25 cellular contexts compared by ENCODE assay signal in genomic region chr7:50474382-50475155, GRCh38. TPM values are rescaled to one million over a fixed set of nuclear protein-coding genes. Genes with fewer than 3 reads are reported as not detected.
DNase-seq lines count a peak whose midpoint lies in the region; ATAC-seq and TF ChIP-seq lines count a peak whose summit lies in the region.
"Had no signal": no experiment of that assay in that cellular context is flagged by ENCODE, and none has a peak within 500 bp of the region (broad histone marks: within the 10 kb centered on the region; RNA-seq: fewer than 3 reads in every experiment).

No MANE protein-coding gene starts in this region.

- H3K27ac ChIP-seq in mammary epithelial cell (ENCODE audit: insufficient read depth, low read depth, low read length): no peak overlapping the region
- H3K27ac ChIP-seq: BLaER1 treated with 17β-estradiol and CSF1 and Interleukin-3, amounts not matched to agents 10 nM and 100 nM; KMS-11; right atrium auricular region; SJSA1 had no signal

- BruUV-seq in MCF 10A (replicated peaks; lab: Mats Ljungman, UMichigan): no TSS peak
- BruUV-seq in mammary epithelial cell (replicated peaks; lab: Mats Ljungman, UMichigan): no TSS peak

- H3K4me3 Mint-ChIP-seq in MCF 10A (ENCODE audit: unreplicated experiment): no peak overlapping the region
- no peak overlapping the region for H3K4me3 Mint-ChIP-seq in activated T-helper 17 cell treated with anti-CD3 and anti-CD28 coated beads, Interleukin-2, amount 50 U/mL, for 72 hours
- no peak overlapping the region for H3K4me3 Mint-ChIP-seq in stimulated activated effector memory CD8-positive, alpha-beta T cell treated with anti-CD3 and anti-CD28 coated beads, Interleukin-12 subunit alpha, Interleukin-12 subunit beta, amount 100 ng/mL, for 72 hours
- H3K4me3 Mint-ChIP-seq: activated CD4-positive, alpha-beta memory T cell treated with anti-CD3 and anti-CD28 coated beads for 36 hours; activated naive CD8-positive, alpha-beta T cell; dendritic cell treated with granulocyte-macrophage colony-stimulating factor and Interleukin-4, amounts not matched to agents 40 ng/mL and 50 ng/mL, for 4 days; natural killer cell treated with Interleukin-12 subunit alpha and Interleukin-12 subunit beta and Interleukin-15 and Interleukin-18, amount 100 ng/mL, for 72 hours; stimulated activated memory B cell treated with anti-CD40 and anti-IgM and Interleukin-4, amounts not matched to agents 10 μg/mL and 1 μg/mL and 100 μg/mL, for 72 hours; T-cell had no signal

- dilution Hi-C loops in mammary epithelial cell (cut with HindIII; ENCODE audit: low sequenced_read_pairs): loop anchor here (5.0 kb wide), 1 partner anchor 203 kb away; no protein-coding TSS in a partner anchor

- H3K36me3 ChIP-seq in mammary epithelial cell (ENCODE audit: insufficient read depth, low read length): no peaks in the 10 kb centered on the region
- H3K36me3 ChIP-seq: BLaER1 treated with 17β-estradiol and CSF1 and Interleukin-3, amounts not matched to agents 10 nM and 100 nM; right atrium auricular region; SJSA1 had no signal

- no peak overlapping the region for H3K9ac ChIP-seq in mammary epithelial cell (ENCODE audit: insufficient read depth, low read length)
- H3K9ac ChIP-seq: BLaER1 treated with 17β-estradiol and CSF1 and Interleukin-3, amounts not matched to agents 10 nM and 100 nM; KMS-11 had no signal

- H3K27me3 ChIP-seq in mammary epithelial cell (ENCODE audit: insufficient read depth, low read length): peaks cover 2% of the 10 kb centered on the region
- H3K27me3 ChIP-seq: BLaER1 treated with 17β-estradiol and CSF1 and Interleukin-3, amounts not matched to agents 10 nM and 100 nM; right atrium auricular region; SJSA1 had no signal

- CTCF ChIA-PET in MCF 10A (lab: Yijun Ruan, JAX) (interaction anchor here (0.7 to 12.1 kb wide), 12 partner anchors 11 to 1179 kb away, joined by 3 to 187 read pairs (median 4); no protein-coding TSS in a partner anchor), mammary epithelial cell (lab: Charles Lee; ENCODE audit: low non-redundant PET) (no interaction called here)

- H3K9me3 ChIP-seq in mammary epithelial cell (replicated peaks; ENCODE audit: insufficient read depth, low read length): no peaks in the 10 kb centered on the region
- H3K9me3 ChIP-seq: BLaER1 treated with 17β-estradiol and CSF1 and Interleukin-3, amounts not matched to agents 10 nM and 100 nM; right atrium auricular region; SJSA1 had no signal

- H3K36me3 Mint-ChIP-seq in MCF 10A (ENCODE audit: insufficient read depth, unreplicated experiment): no peaks in the 10 kb centered on the region
- H3K36me3 Mint-ChIP-seq in activated T-helper 17 cell treated with anti-CD3 and anti-CD28 coated beads, Interleukin-2, amount 50 U/mL, for 72 hours (ENCODE audit: low read depth): no peaks in the 10 kb centered on the region
- no peaks in the 10 kb centered on the region for H3K36me3 Mint-ChIP-seq in stimulated activated effector memory CD8-positive, alpha-beta T cell treated with anti-CD3 and anti-CD28 coated beads, Interleukin-12 subunit alpha, Interleukin-12 subunit beta, amount 100 ng/mL, for 72 hours
- H3K36me3 Mint-ChIP-seq: activated CD4-positive, alpha-beta memory T cell treated with anti-CD3 and anti-CD28 coated beads for 36 hours; activated naive CD8-positive, alpha-beta T cell; natural killer cell treated with Interleukin-12 subunit alpha and Interleukin-12 subunit beta and Interleukin-15 and Interleukin-18, amount 100 ng/mL, for 72 hours; stimulated activated memory B cell treated with anti-CD40 and anti-IgM and Interleukin-4, amounts not matched to agents 10 μg/mL and 1 μg/mL and 100 μg/mL, for 72 hours; T-cell had no signal

- 18% methylated on average over 8 of the region's 8 CpGs for WGBS in mammary epithelial cell (ENCODE audit: low coverage, missing lambda C conversion rate)

- intact Hi-C loops in MCF 10A (cut with micrococcal nuclease) (no loop called here), mammary epithelial cell (cut with micrococcal nuclease) (no loop called here)

- H3K79me2 ChIP-seq in mammary epithelial cell (ENCODE audit: insufficient read depth, low read length): no peaks in the 10 kb centered on the region

- POLR2A ChIA-PET in MCF 10A (lab: Yijun Ruan, JAX): interaction anchor here (0.9 to 2.2 kb wide), 3 partner anchors 13 to 160 kb away, joined by 3 to 8 read pairs (median 5); no protein-coding TSS in a partner anchor

- no peak overlapping the region for H3K4me3 ChIP-seq in mammary epithelial cell (replicated peaks in 1 of 3; ENCODE audit: insufficient read depth in 1 of 3, low read depth in 2 of 3, low read length in 3 of 3)
- H3K4me3 ChIP-seq: BLaER1 treated with 17β-estradiol and CSF1 and Interleukin-3, amounts not matched to agents 10 nM and 100 nM; right atrium auricular region; SJSA1 had no signal

- TF ChIP-seq CTCF in MCF 10A (IDR thresholded peaks at IDR 0.05; ENCODE audit: unreplicated experiment): no peak
- no peak for TF ChIP-seq CTCF in mammary epithelial cell (conservative IDR thresholded peaks at IDR 0.05 in 1 of 2, IDR thresholded peaks at IDR 0.05 in 1 of 2; ENCODE audit: extremely low read depth in 1 of 2, insufficient read depth in 1 of 2, low read depth in 1 of 2, low read length in 2 of 2)

- H3K4me1 Mint-ChIP-seq in MCF 10A (ENCODE audit: insufficient read depth, unreplicated experiment): peaks cover 13% of the 10 kb centered on the region
- no peaks in the 10 kb centered on the region for H3K4me1 Mint-ChIP-seq in activated T-helper 17 cell treated with anti-CD3 and anti-CD28 coated beads, Interleukin-2, amount 50 U/mL, for 72 hours
- peaks cover 5% of the 10 kb centered on the region for H3K4me1 Mint-ChIP-seq in stimulated activated effector memory CD8-positive, alpha-beta T cell treated with anti-CD3 and anti-CD28 coated beads, Interleukin-12 subunit alpha, Interleukin-12 subunit beta, amount 100 ng/mL, for 72 hours
- H3K4me1 Mint-ChIP-seq: stimulated activated memory B cell treated with anti-CD40 and anti-IgM and Interleukin-4, amounts not matched to agents 10 μg/mL and 1 μg/mL and 100 μg/mL, for 72 hours; T-cell had no signal

- H4K20me1 ChIP-seq in mammary epithelial cell (ENCODE audit: insufficient read depth, low read length): no peaks in the 10 kb centered on the region
- H4K20me1 ChIP-seq: BLaER1 treated with 17β-estradiol and CSF1 and Interleukin-3, amounts not matched to agents 10 nM and 100 nM had no signal

- ATAC-seq in activated T-helper 17 cell treated with anti-CD3 and anti-CD28 coated beads, Interleukin-2, amount 50 U/mL, for 72 hours (replicated peaks): peak; percentile 42
- peak; percentile 92 for ATAC-seq in left lobe of liver
- ATAC-seq in stimulated activated effector memory CD8-positive, alpha-beta T cell treated with anti-CD3 and anti-CD28 coated beads, Interleukin-12 subunit alpha, Interleukin-12 subunit beta, amount 100 ng/mL, for 72 hours: no peak
- no peak for ATAC-seq in GM19035 (IDR thresholded peaks at IDR 0.05; ENCODE audit: unreplicated experiment)
- ATAC-seq: HCT116; stimulated activated memory B cell treated with anti-CD40 and anti-IgM and Interleukin-4, amounts not matched to agents 10 μg/mL and 1 μg/mL and 100 μg/mL, for 72 hours had no signal

- H3K9me3 Mint-ChIP-seq in MCF 10A (ENCODE audit: unreplicated experiment): no peaks in the 10 kb centered on the region
- H3K9me3 Mint-ChIP-seq in activated T-helper 17 cell treated with anti-CD3 and anti-CD28 coated beads, Interleukin-2, amount 50 U/mL, for 72 hours: no peaks in the 10 kb centered on the region
- no peaks in the 10 kb centered on the region for H3K9me3 Mint-ChIP-seq in stimulated activated effector memory CD8-positive, alpha-beta T cell treated with anti-CD3 and anti-CD28 coated beads, Interleukin-12 subunit alpha, Interleukin-12 subunit beta, amount 100 ng/mL, for 72 hours
- H3K9me3 Mint-ChIP-seq: activated CD4-positive, alpha-beta memory T cell treated with anti-CD3 and anti-CD28 coated beads for 36 hours; dendritic cell treated with granulocyte-macrophage colony-stimulating factor and Interleukin-4, amounts not matched to agents 40 ng/mL and 50 ng/mL, for 4 days; natural killer cell treated with Interleukin-12 subunit alpha and Interleukin-12 subunit beta and Interleukin-15 and Interleukin-18, amount 100 ng/mL, for 72 hours; stimulated activated memory B cell treated with anti-CD40 and anti-IgM and Interleukin-4, amounts not matched to agents 10 μg/mL and 1 μg/mL and 100 μg/mL, for 72 hours; T-cell had no signal

- in situ Hi-C loops in mammary epithelial cell (cut with MboI; ENCODE audit: low sequenced_read_pairs in 2 of 2): loop anchor here in 1 of 2 donors (25.0 kb wide), 1 partner anchor 663 kb away; no protein-coding TSS in a partner anchor

- DNase-seq in MCF 10A (ENCODE audit: unreplicated experiment) (peak; percentile 77), mammary epithelial cell (no peak), left lobe of liver (ENCODE audit: low spot score) (peak; percentile 52), Kasumi-1 (lab: John Stamatoyannopoulos, UW) (no peak)
- DNase-seq in stimulated activated effector memory CD8-positive, alpha-beta T cell treated with anti-CD3 and anti-CD28 coated beads, Interleukin-12 subunit alpha, Interleukin-12 subunit beta, amount 100 ng/mL, for 72 hours (ENCODE audit: low spot score in 2 of 2): peak in 1 of 2 donors; percentile 33
- DNase-seq in activated CD8-positive, alpha-beta memory T cell treated with anti-CD3 and anti-CD28 coated beads, Interleukin-2, amount 50 U/mL, for 48 hours: no peak
- DNase-seq: DND-41; islet precursor cell; midbrain; NCI-H1436; NCI-H524; stimulated activated CD4-positive, alpha-beta T cell treated with anti-CD3 and anti-CD28 coated beads, Interleukin-4, amount 100 ng/mL, for 24 hours; T-cell had no signal

- no peak overlapping the region for H3K4me2 ChIP-seq in mammary epithelial cell (ENCODE audit: insufficient read depth, low read depth, low read length)
- H3K4me2 ChIP-seq: BLaER1 treated with 17β-estradiol and CSF1 and Interleukin-3, amounts not matched to agents 10 nM and 100 nM; KMS-11 had no signal

- peak overlapping the region; percentile 88 for H3K27ac Mint-ChIP-seq in MCF 10A (ENCODE audit: low read depth, unreplicated experiment)
- H3K27ac Mint-ChIP-seq in activated T-helper 17 cell treated with anti-CD3 and anti-CD28 coated beads, Interleukin-2, amount 50 U/mL, for 72 hours: no peak overlapping the region
- H3K27ac Mint-ChIP-seq in stimulated activated effector memory CD8-positive, alpha-beta T cell treated with anti-CD3 and anti-CD28 coated beads, Interleukin-12 subunit alpha, Interleukin-12 subunit beta, amount 100 ng/mL, for 72 hours: peak overlapping the region; percentile 32
- H3K27ac Mint-ChIP-seq: activated CD4-positive, alpha-beta memory T cell treated with anti-CD3 and anti-CD28 coated beads for 36 hours; activated naive CD8-positive, alpha-beta T cell; dendritic cell treated with granulocyte-macrophage colony-stimulating factor and Interleukin-4, amounts not matched to agents 40 ng/mL and 50 ng/mL, for 4 days; natural killer cell treated with Interleukin-12 subunit alpha and Interleukin-12 subunit beta and Interleukin-15 and Interleukin-18, amount 100 ng/mL, for 72 hours; stimulated activated memory B cell treated with anti-CD40 and anti-IgM and Interleukin-4, amounts not matched to agents 10 μg/mL and 1 μg/mL and 100 μg/mL, for 72 hours; T-cell had no signal

- H3K27me3 Mint-ChIP-seq in MCF 10A (ENCODE audit: insufficient read depth, unreplicated experiment): no peaks in the 10 kb centered on the region
- no peaks in the 10 kb centered on the region for H3K27me3 Mint-ChIP-seq in activated T-helper 17 cell treated with anti-CD3 and anti-CD28 coated beads, Interleukin-2, amount 50 U/mL, for 72 hours
- H3K27me3 Mint-ChIP-seq: activated CD4-positive, alpha-beta memory T cell treated with anti-CD3 and anti-CD28 coated beads for 36 hours; dendritic cell treated with granulocyte-macrophage colony-stimulating factor and Interleukin-4, amounts not matched to agents 40 ng/mL and 50 ng/mL, for 4 days had no signal

- no peaks in the 10 kb centered on the region for H3K4me1 ChIP-seq in mammary epithelial cell (ENCODE audit: insufficient read depth, low read length)
- H3K4me1 ChIP-seq: right atrium auricular region, SJSA1 had no signal

- H2AFZ ChIP-seq in mammary epithelial cell (ENCODE audit: low read depth, low read length): no peak overlapping the region

RNA-seq across cellular contexts. Expression of gene FIGNL1, which starts 24.4 kb away (rescaled TPM):
- 10.7 and 14.5 TPM in 2 replicates for total RNA-seq in MCF 10A (2022)
- 10 to 100 TPM in 1 of 2 donors, 1 to 10 TPM in 1; 9.0 to 18.3 TPM for total RNA-seq in mammary epithelial cell
- 10.4 TPM for polyA plus RNA-seq in mammary epithelial cell
- 6.3 TPM for polyA minus RNA-seq in mammary epithelial cell
- total RNA-seq in activated T-helper 17 cell treated with anti-CD3 and anti-CD28 coated beads, Interleukin-2, amount 50 U/mL, for 72 hours: 10 to 100 TPM; 51.9 to 62.5 TPM
- 3.3 TPM for total RNA-seq in left lobe of liver

Comparison
In these comparisons a context has a peak if more than half of its experiments do, and no peak if none do; other contexts are left out.
1. DNase-seq: peak in MCF 10A (single experiment) and left lobe of liver (single experiment); none in mammary epithelial cell (single experiment), activated CD8-positive, alpha-beta memory T cell treated with anti-CD3 and anti-CD28 coated beads, Interleukin-2, amount 50 U/mL, for 48 hours (single experiment) and Kasumi-1 (0 of 2).
2. ATAC-seq: peak in activated T-helper 17 cell treated with anti-CD3 and anti-CD28 coated beads, Interleukin-2, amount 50 U/mL, for 72 hours (single experiment) and left lobe of liver (single experiment); none in stimulated activated effector memory CD8-positive, alpha-beta T cell treated with anti-CD3 and anti-CD28 coated beads, Interleukin-12 subunit alpha, Interleukin-12 subunit beta, amount 100 ng/mL, for 72 hours (single experiment) and GM19035 (single experiment).